20 cellular contexts compared by ENCODE assay signal in genomic region chr4:16192067-16192466, GRCh38. TPM values are rescaled to one million over a fixed set of nuclear protein-coding genes. Genes with fewer than 3 reads are reported as not detected.
A peak's percentile ranks its signal among the peaks of the same experiment; 100 is the strongest.
DNase-seq lines count a peak whose midpoint lies in the region; ATAC-seq and TF ChIP-seq lines count a peak whose summit lies in the region.
"Had no signal": no experiment of that assay in that cellular context is flagged by ENCODE, and none has a peak within 500 bp of the region (broad histone marks: within the 10 kb centered on the region; RNA-seq: fewer than 3 reads in every experiment).

No MANE protein-coding gene starts in this region.

- intact Hi-C loops in activated T-helper 1 cell treated with anti-CD3 and anti-CD28 coated beads, Interleukin-12 subunit alpha, Interleukin-12 subunit beta, Interleukin-2, Interleukin-4 antibody, amounts not matched to agents 30 ng/mL and 10 ng/mL and 1 ng/mL, durations not matched to agents 14 hours and 24 hours and 36 hours (cut with micrococcal nuclease): no loop called here
- intact Hi-C loops in mucosa of descending colon (cut with DNase I, micrococcal nuclease): no loop called here

- H3K9me3 Mint-ChIP-seq in nephron: no peaks in the 10 kb centered on the region
- no peaks in the 10 kb centered on the region for H3K9me3 Mint-ChIP-seq in activated T-helper 1 cell treated with anti-CD3 and anti-CD28 coated beads, Interleukin-12 subunit alpha, Interleukin-12 subunit beta, Interleukin-2, Interleukin-4 antibody, amounts not matched to agents 30 ng/mL and 10 ng/mL and 1 ng/mL, durations not matched to agents 14 hours and 24 hours and 36 hours
- H3K9me3 Mint-ChIP-seq: CD8-positive, alpha-beta T cell had no signal

- peaks cover 29% of the 10 kb centered on the region for H3K4me1 Mint-ChIP-seq in nephron
- H3K4me1 Mint-ChIP-seq in activated T-helper 1 cell treated with anti-CD3 and anti-CD28 coated beads, Interleukin-12 subunit alpha, Interleukin-12 subunit beta, Interleukin-2, Interleukin-4 antibody, amounts not matched to agents 30 ng/mL and 10 ng/mL and 1 ng/mL, durations not matched to agents 14 hours and 24 hours and 36 hours (ENCODE audit: low read depth): peaks cover 19% of the 10 kb centered on the region

- no peak overlapping the region for H3K4me3 Mint-ChIP-seq in nephron
- H3K4me3 Mint-ChIP-seq in activated T-helper 1 cell treated with anti-CD3 and anti-CD28 coated beads, Interleukin-12 subunit alpha, Interleukin-12 subunit beta, Interleukin-2, Interleukin-4 antibody, amounts not matched to agents 30 ng/mL and 10 ng/mL and 1 ng/mL, durations not matched to agents 14 hours and 24 hours and 36 hours: no peak overlapping the region
- H3K4me3 Mint-ChIP-seq: B cell; CD8-positive, alpha-beta T cell had no signal

- no peaks in the 10 kb centered on the region for H3K36me3 ChIP-seq in mucosa of descending colon (ENCODE audit: low read depth)

- peaks cover 4% of the 10 kb centered on the region for H3K4me1 ChIP-seq in mucosa of descending colon (ENCODE audit: low read depth)

- no peaks in the 10 kb centered on the region for H3K27me3 Mint-ChIP-seq in nephron (ENCODE audit: low read depth)
- H3K27me3 Mint-ChIP-seq in activated T-helper 1 cell treated with anti-CD3 and anti-CD28 coated beads, Interleukin-12 subunit alpha, Interleukin-12 subunit beta, Interleukin-2, Interleukin-4 antibody, amounts not matched to agents 30 ng/mL and 10 ng/mL and 1 ng/mL, durations not matched to agents 14 hours and 24 hours and 36 hours (ENCODE audit: insufficient read depth): no peaks in the 10 kb centered on the region
- H3K27me3 Mint-ChIP-seq: B cell had no signal

- H3K36me3 Mint-ChIP-seq in nephron (ENCODE audit: low read depth): peaks cover 30% of the 10 kb centered on the region
- H3K36me3 Mint-ChIP-seq in activated T-helper 1 cell treated with anti-CD3 and anti-CD28 coated beads, Interleukin-12 subunit alpha, Interleukin-12 subunit beta, Interleukin-2, Interleukin-4 antibody, amounts not matched to agents 30 ng/mL and 10 ng/mL and 1 ng/mL, durations not matched to agents 14 hours and 24 hours and 36 hours (ENCODE audit: low read depth): peaks cover 29% of the 10 kb centered on the region

- H3K4me3 ChIP-seq in mucosa of descending colon: no peak overlapping the region

- peak overlapping the region in 2 of 3 experiments; percentile 71 to 93 for H3K27ac Mint-ChIP-seq in nephron
- no peak overlapping the region for H3K27ac Mint-ChIP-seq in activated T-helper 1 cell treated with anti-CD3 and anti-CD28 coated beads, Interleukin-12 subunit alpha, Interleukin-12 subunit beta, Interleukin-2, Interleukin-4 antibody, amounts not matched to agents 30 ng/mL and 10 ng/mL and 1 ng/mL, durations not matched to agents 14 hours and 24 hours and 36 hours
- H3K27ac Mint-ChIP-seq: B cell; CD8-positive, alpha-beta T cell had no signal

- ATAC-seq in mucosa of descending colon: no peak
- ATAC-seq: CD8-positive, alpha-beta T cell; PC-3 had no signal

- TF ChIP-seq CTCF in nephron (IDR thresholded peaks at IDR 0.05; ENCODE audit: unreplicated experiment in 3 of 3) (no peak), mucosa of descending colon (IDR thresholded peaks at IDR 0.05) (no peak)

- no peaks in the 10 kb centered on the region for H3K9me3 ChIP-seq in mucosa of descending colon

- DNase-seq in NCI-H1092 treated with DMSO at 0.1 percent for 48 hours (lab: John Stamatoyannopoulos, UW) (peak; percentile 23), NCI-H1092 (lab: John Stamatoyannopoulos, UW) (no peak), COR-L47 (lab: John Stamatoyannopoulos, UW) (peak; percentile 36), NCI-H460 (ENCODE audit: extremely low read depth, low read depth) (peak; percentile 1), mucosa of descending colon (no peak)
- no peak for DNase-seq in activated T-helper 1 cell treated with anti-CD3 and anti-CD28 coated beads, Interleukin-12 subunit alpha, Interleukin-12 subunit beta, Interleukin-2, Interleukin-4 antibody, amounts not matched to agents 30 ng/mL and 10 ng/mL and 1 ng/mL, durations not matched to agents 14 hours and 24 hours and 36 hours (ENCODE audit: low spot score)
- DNase-seq: CD8-positive, alpha-beta T cell; DMS 273 treated with DMSO at 0.1 percent for 48 hours; DMS79 treated with DMSO at 0.1 percent for 48 hours; HCEC 1CT; Kasumi-1; NCI-H1105 treated with DMSO at 0.1 percent for 48 hours; NCI-H1694; NCI-H2029 treated with DMSO at 0.1 percent for 48 hours; NCI-H2171 treated with DMSO at 0.1 percent for 48 hours; NCI-H446; NCI-H526; PC-3 had no signal

RNA-seq across cellular contexts. Expression of gene TAPT1, which starts 34.2 kb away (rescaled TPM):
- 8.5 and 10.5 TPM in 2 replicates for total RNA-seq in NCI-H460 (2014; rRNA removed; shearing (Covaris generic))
- polyA plus RNA-seq in NCI-H460 (2014; cell fraction: nucleus; rRNA removed): 10.6 and 21.0 TPM in 2 replicates
- total RNA-seq in activated T-helper 1 cell treated with anti-CD3 and anti-CD28 coated beads, Interleukin-12 subunit alpha, Interleukin-12 subunit beta, Interleukin-2, Interleukin-4 antibody, amounts not matched to agents 30 ng/mL and 10 ng/mL and 1 ng/mL, durations not matched to agents 14 hours and 24 hours and 36 hours: 26.0 and 31.8 TPM in 2 replicates
- total RNA-seq in mucosa of descending colon: 10 to 100 TPM; 38.2 to 62.6 (median 38.8) TPM

Comparison
In these comparisons a context has a peak if more than half of its experiments do, and no peak if none do; other contexts are left out.
1. DNase-seq: peak in NCI-H1092 treated with DMSO at 0.1 percent for 48 hours (single experiment), COR-L47 (single experiment) and NCI-H460 (single experiment); none in NCI-H1092 (single experiment), activated T-helper 1 cell treated with anti-CD3 and anti-CD28 coated beads, Interleukin-12 subunit alpha, Interleukin-12 subunit beta, Interleukin-2, Interleukin-4 antibody, amounts not matched to agents 30 ng/mL and 10 ng/mL and 1 ng/mL, durations not matched to agents 14 hours and 24 hours and 36 hours (single experiment) and mucosa of descending colon (0 of 3).